In genomic region chr1:201783572-201783971, GRCh38 we compare ENCODE assay signal across 18 cellular contexts. TPM values are rescaled to one million over a fixed set of nuclear protein-coding genes. Genes with fewer than 3 reads are reported as not detected.
DNase-seq lines count a peak whose midpoint lies in the region; ATAC-seq and TF ChIP-seq lines count a peak whose summit lies in the region.
"Had no signal": no experiment of that assay in that cellular context is flagged by ENCODE, and none has a peak within 500 bp of the region (broad histone marks: within the 10 kb centered on the region; RNA-seq: fewer than 3 reads in every experiment).

No MANE protein-coding gene starts in this region.

- TF ChIP-seq CTCF in NB4 (IDR thresholded peaks at IDR 0.05; ENCODE audit: low read depth, low read length) (no peak), brain microvascular endothelial cell (IDR thresholded peaks at IDR 0.05; ENCODE audit: low read depth, low read length, missing control alignments) (peak; percentile 37)
- TF ChIP-seq CTCF in CD8-positive, alpha-beta T cell (IDR thresholded peaks at IDR 0.05), result no peak

- peaks cover 78% of the 10 kb centered on the region for H3K36me3 ChIP-seq in brain microvascular endothelial cell (replicated peaks)
- no peaks in the 10 kb centered on the region for H3K36me3 ChIP-seq in CD8-positive, alpha-beta T cell (ENCODE audit: insufficient read depth, low read length)

- TF ChIP-seq POLR2A in NB4 (IDR thresholded peaks at IDR 0.05; ENCODE audit: extremely low read depth, insufficient read length), result no peak

- ATAC-seq in CD8-positive, alpha-beta T cell, result no peak
- ATAC-seq: naive thymus-derived CD4-positive, alpha-beta T cell; pancreas had no signal

- POLR2A ChIA-PET in CD8-positive, alpha-beta T cell (lab: Charles Lee), result interaction anchor here (0.6 kb wide), 1 partner anchor 22 kb away, joined by 3 read pairs; no protein-coding TSS in a partner anchor

- DNase-seq in DMS 273 (lab: John Stamatoyannopoulos, UW; ENCODE audit: unreplicated experiment), result peak; percentile 56
- no peak for DNase-seq in DMS 273 treated with DMSO at 0.1 percent for 48 hours (lab: John Stamatoyannopoulos, UW)
- peak; percentile 7 for DNase-seq in NB4 (ENCODE audit: low read depth)
- DNase-seq in brain microvascular endothelial cell, result no peak
- DNase-seq in substantia nigra (lab: John Stamatoyannopoulos, UW), result no peak
- DNase-seq in CD8-positive, alpha-beta T cell, result no peak
- no peak for DNase-seq in NCI-H2081 (lab: John Stamatoyannopoulos, UW)
- DNase-seq in NCI-H748 (lab: John Stamatoyannopoulos, UW; ENCODE audit: unreplicated experiment), result no peak
- DNase-seq: activated naive CD4-positive, alpha-beta T cell treated with anti-CD3 and anti-CD28 coated beads for 36 hours; CD4-positive, CD25-positive, alpha-beta regulatory T cell; DMS79; naive thymus-derived CD4-positive, alpha-beta T cell; NCI-H1694; pancreas; stimulated activated CD4-positive, alpha-beta T cell treated with anti-CD3 and anti-CD28 coated beads, Interleukin-2, amount 100 ng/mL, for 24 hours; testis had no signal

- no peaks in the 10 kb centered on the region for H3K9me3 Mint-ChIP-seq in CD8-positive, alpha-beta T cell
- H3K9me3 Mint-ChIP-seq: activated naive CD4-positive, alpha-beta T cell treated with anti-CD3 and anti-CD28 coated beads for 36 hours; brain; naive thymus-derived CD4-positive, alpha-beta T cell had no signal

- no peaks in the 10 kb centered on the region for H3K27me3 Mint-ChIP-seq in CD8-positive, alpha-beta T cell (ENCODE audit: low read depth)

- in situ Hi-C loops in brain microvascular endothelial cell (cut with HindIII; ENCODE audit: low pct_ligation_motif_present, low sequenced_read_pairs), result no loop called here

- no peak overlapping the region for H3K4me3 ChIP-seq in NB4 (ENCODE audit: low read depth, low read length)
- H3K4me3 ChIP-seq in brain microvascular endothelial cell (ENCODE audit: low read depth, low read length), result no peak overlapping the region
- no peak overlapping the region for H3K4me3 ChIP-seq in CD8-positive, alpha-beta T cell (ENCODE audit: low read depth, low read length)
- H3K4me3 ChIP-seq: pancreas, testis had no signal

- H3K9me3 ChIP-seq in CD8-positive, alpha-beta T cell (ENCODE audit: low read length), result no peaks in the 10 kb centered on the region
- H3K9me3 ChIP-seq: pancreas, testis had no signal

- CTCF ChIA-PET in CD8-positive, alpha-beta T cell (lab: Charles Lee), result interaction anchor here (1.3 to 3.6 kb wide), 3 partner anchors 9 to 74 kb away, joined by 5 to 16 read pairs (median 9); no protein-coding TSS in a partner anchor

- intact Hi-C loops in CD8-positive, alpha-beta T cell (cut with DNase I, micrococcal nuclease), result no loop called here

- H3K4me1 Mint-ChIP-seq in CD8-positive, alpha-beta T cell (ENCODE audit: low read depth), result no peaks in the 10 kb centered on the region
- H3K4me1 Mint-ChIP-seq: CD4-positive, CD25-positive, alpha-beta regulatory T cell had no signal

- H3K27ac ChIP-seq in brain microvascular endothelial cell, result no peak overlapping the region
- peak overlapping the region; percentile 5 for H3K27ac ChIP-seq in substantia nigra (ENCODE audit: low read depth, low read length, poor library complexity, severe bottlenecking)
- no peak overlapping the region for H3K27ac ChIP-seq in CD8-positive, alpha-beta T cell (ENCODE audit: low read depth, low read length)
- H3K27ac ChIP-seq: 22Rv1, pancreas, testis had no signal

- no peaks in the 10 kb centered on the region for H3K27me3 ChIP-seq in brain microvascular endothelial cell (replicated peaks)
- H3K27me3 ChIP-seq in CD8-positive, alpha-beta T cell (ENCODE audit: insufficient read depth, low read length), result no peaks in the 10 kb centered on the region
- H3K27me3 ChIP-seq: pancreas, testis had no signal

- H3K36me3 Mint-ChIP-seq in CD8-positive, alpha-beta T cell, result peaks cover 38% of the 10 kb centered on the region

- H3K27ac Mint-ChIP-seq in CD8-positive, alpha-beta T cell, result no peak overlapping the region
- H3K27ac Mint-ChIP-seq: activated naive CD4-positive, alpha-beta T cell treated with anti-CD3 and anti-CD28 coated beads for 36 hours; CD4-positive, CD25-positive, alpha-beta regulatory T cell had no signal

- no peak overlapping the region for H3K4me3 Mint-ChIP-seq in CD8-positive, alpha-beta T cell
- H3K4me3 Mint-ChIP-seq: activated naive CD4-positive, alpha-beta T cell treated with anti-CD3 and anti-CD28 coated beads for 36 hours; brain; naive thymus-derived CD4-positive, alpha-beta T cell had no signal

- no peaks in the 10 kb centered on the region for H3K4me1 ChIP-seq in CD8-positive, alpha-beta T cell (ENCODE audit: insufficient read depth, low read length)
- H3K4me1 ChIP-seq: pancreas had no signal

RNA-seq across cellular contexts. Expression of gene IPO9, which starts 45.4 kb away (rescaled TPM):
- 10 to 100 TPM; 14.4 to 19.2 TPM for total RNA-seq in CD8-positive, alpha-beta T cell

Comparison
In these comparisons a context has a peak if more than half of its experiments do, and no peak if none do; other contexts are left out.
1. DNase-seq: peak in DMS 273 (single experiment) and NB4 (single experiment); none in DMS 273 treated with DMSO at 0.1 percent for 48 hours (single experiment), brain microvascular endothelial cell (single experiment), substantia nigra (0 of 49), CD8-positive, alpha-beta T cell (0 of 7), NCI-H2081 (0 of 2) and NCI-H748 (single experiment).